ENCODE assay signal across 1 cellular context in genomic region chr7:113054272-113054671, GRCh38. TPM values are rescaled to one million over a fixed set of nuclear protein-coding genes. Genes with fewer than 3 reads are reported as not detected.
"Had no signal": no experiment of that assay in that cellular context is flagged by ENCODE, and none has a peak within 500 bp of the region (broad histone marks: within the 10 kb centered on the region; RNA-seq: fewer than 3 reads in every experiment).

No MANE protein-coding gene starts in this region.

RNA-seq across cellular contexts. Expression of gene GPR85, which starts 32.4 kb away (rescaled TPM):
- polyA plus RNA-seq: immature natural killer cell had no signal
